In genomic region chr5:470961-471749, GRCh38 we compare ENCODE assay signal across 8 cellular contexts. TPM values are rescaled to one million over a fixed set of nuclear protein-coding genes. Genes with fewer than 3 reads are reported as not detected.
A peak's percentile ranks its signal among the peaks of the same experiment; 100 is the strongest.
DNase-seq lines count a peak whose midpoint lies in the region; ATAC-seq and TF ChIP-seq lines count a peak whose summit lies in the region.

No MANE protein-coding gene starts in this region.

- TF ChIP-seq RAD21 in SK-N-SH (IDR thresholded peaks at IDR 0.05; ENCODE audit: low read length), result no peak

- no peak for DNase-seq in SK-N-SH
- peak; percentile 62 for DNase-seq in cardiac septum (ENCODE audit: low spot score)
- peak; percentile 81 for DNase-seq in spleen
- no peak for DNase-seq in HCEC 1CT

- H3K4me2 ChIP-seq in SK-N-SH (peak overlapping the region; percentile 98; the same call in 1 of the 2 replicates), SU-DHL-6 (ENCODE audit: low read depth, low read length, poor library complexity, severe bottlenecking) (peak overlapping the region; percentile 75)

- H3F3A ChIP-seq in SK-N-SH (replicated peaks; ENCODE audit: insufficient read depth) (no peaks in the 10 kb centered on the region), SU-DHL-6 (ENCODE audit: insufficient read depth) (peaks cover 4% of the 10 kb centered on the region)

- intact Hi-C loops in cardiac septum (cut with DNase I) (loop anchor here (2.0 to 10.0 kb wide), 3 partner anchors 28 to 414 kb away; partner anchors contain the start of genes CEP72 and EXOC3), spleen (cut with DNase I; ENCODE audit: low total_unique reads) (no loop called here)

- TF ChIP-seq POLR2A in spleen (IDR thresholded peaks at IDR 0.05), result no peak

- H3K9me2 ChIP-seq in SK-N-SH (no peaks in the 10 kb centered on the region), SU-DHL-6 (replicated peaks; ENCODE audit: insufficient read depth, low read length) (no peaks in the 10 kb centered on the region)

- TF ChIP-seq CTCF in SK-N-SH (IDR thresholded peaks at IDR 0.05) (no peak), SU-DHL-6 (IDR thresholded peaks at IDR 0.05; ENCODE audit: insufficient read depth, low read length, poor library complexity, severe bottlenecking) (no peak), spleen (IDR thresholded peaks at IDR 0.05 in 8 of 11, conservative IDR thresholded peaks at IDR 0.05 in 3 of 11) (no peak)

- H2AFZ ChIP-seq in SK-N-SH (ENCODE audit: low read depth) (no peak overlapping the region), SU-DHL-6 (ENCODE audit: low read depth, low read length, severe bottlenecking) (no peak overlapping the region)

- H4K20me1 ChIP-seq in SK-N-SH (ENCODE audit: insufficient read depth) (peaks cover 6% of the 10 kb centered on the region), SU-DHL-6 (ENCODE audit: low read depth, low read length) (no peaks in the 10 kb centered on the region)

- H3K4me1 ChIP-seq in SK-N-SH (ENCODE audit: control insufficient read depth in 1 of 2, insufficient read depth in 2 of 2, low read depth in 1 of 2, low read length in 1 of 2), result peaks cover 0 to 21% of the 10 kb centered on the region in 2 experiments; a peak in 1 of 4 replicates
- peaks cover 21 to 52% (median 40%) of the 10 kb centered on the region in 6 donors for H3K4me1 ChIP-seq in spleen

- CTCF ChIA-PET in SK-N-SH (lab: Yijun Ruan, JAX), result interaction anchor here (0.9 to 1.5 kb wide), 3 partner anchors 25 to 283 kb away, joined by 3 to 10 read pairs (median 3); no protein-coding TSS in a partner anchor

- H3K9me3 ChIP-seq in SK-N-SH (no peaks in the 10 kb centered on the region), SU-DHL-6 (ENCODE audit: insufficient read depth, low read length) (no peaks in the 10 kb centered on the region), spleen (no peaks in the 10 kb centered on the region)

- 93% methylated on average over 20 of the region's 31 CpGs for WGBS in SK-N-SH (ENCODE audit: low lambda C conversion rate)
- WGBS in spleen, 5 donors, result 88 to 93% (median 91%) methylated on average over 25 to 31 of the region's 31 CpGs

- H3K4me3 ChIP-seq in SK-N-SH (ENCODE audit: low read depth in 2 of 2, low read length in 1 of 2) (peak overlapping the region in 1 of 2 experiments; percentile 75; a peak in 2 of 4 replicates), SU-DHL-6 (ENCODE audit: insufficient read depth, low read length, poor library complexity, severe bottlenecking) (peak overlapping the region; percentile 70), spleen (peak overlapping the region in 1 of 8 donors; percentile 98)

- H3K36me3 ChIP-seq in SK-N-SH (replicated peaks in 1 of 2; ENCODE audit: control insufficient read depth in 1 of 2, insufficient read depth in 2 of 2, low read length in 1 of 2) (peaks cover 0 to 19% of the 10 kb centered on the region in 2 experiments), SU-DHL-6 (ENCODE audit: low read length) (no peaks in the 10 kb centered on the region), spleen (peaks cover 0 to 40% (median 14%) of the 10 kb centered on the region in 6 donors)

- H3K27ac ChIP-seq in SK-N-SH (ENCODE audit: low read depth in 2 of 2, low read length in 1 of 2) (no peak overlapping the region), SU-DHL-6 (ENCODE audit: low read depth, low read length) (no peak overlapping the region), spleen (peak overlapping the region in 2 of 8 donors; percentile 83 to 89)

- ATAC-seq in SK-N-SH treated with all-trans-retinoic acid at 6 μM for 48 hours, result no peak
- ATAC-seq in GM18511 (IDR thresholded peaks at IDR 0.05; ENCODE audit: unreplicated experiment), result no peak
- no peak for ATAC-seq in HG03108 (IDR thresholded peaks at IDR 0.05; ENCODE audit: unreplicated experiment)

- H3K27me3 ChIP-seq in SK-N-SH (ENCODE audit: insufficient read depth), result no peaks in the 10 kb centered on the region
- no peaks in the 10 kb centered on the region for H3K27me3 ChIP-seq in SU-DHL-6 (ENCODE audit: low read length)
- peaks cover 0 to 25% (median 22%) of the 10 kb centered on the region in 7 donors for H3K27me3 ChIP-seq in spleen (replicated peaks in 1 of 7)

- POLR2A ChIA-PET in SK-N-SH (lab: Yijun Ruan, JAX), result interaction anchor here (0.9 kb wide), 1 partner anchor 140 kb away, joined by 3 read pairs; no protein-coding TSS in a partner anchor

- H3K9ac ChIP-seq in SK-N-SH (no peak overlapping the region), SU-DHL-6 (ENCODE audit: low read length) (peak overlapping the region; percentile 91)

- peaks cover 9% of the 10 kb centered on the region; the same call in 1 of the 2 replicates for H3K79me2 ChIP-seq in SK-N-SH (ENCODE audit: insufficient read depth)
- peaks cover 14% of the 10 kb centered on the region for H3K79me2 ChIP-seq in SU-DHL-6 (ENCODE audit: insufficient read depth, low read length)

- no peak for TF ChIP-seq EP300 in SK-N-SH (IDR thresholded peaks at IDR 0.05; ENCODE audit: borderline replicate concordance in 1 of 2, low read depth in 1 of 2, low read length in 1 of 2)

TF ChIP-seq in SK-N-SH, 30 proteins besides CTCF, POLR2A, EP300 and RAD21 (continues in another document):
- TF ChIP-seq USF2 (IDR thresholded peaks at IDR 0.05; ENCODE audit: borderline replicate concordance, low read depth, low read length) (no peak), RXRA (IDR thresholded peaks at IDR 0.05; ENCODE audit: borderline replicate concordance, low read depth) (no peak), TEAD4 (IDR thresholded peaks at IDR 0.05; ENCODE audit: borderline replicate concordance, insufficient read depth) (no peak)

TF ChIP-seq in SK-N-SH treated with all-trans-retinoic acid at 6 μM for 48 hours, 23 proteins besides CTCF, POLR2A, EP300 and RAD21 (continues in another document):
- TF ChIP-seq POU6F1 (CRISPR knock-in tag; IDR thresholded peaks at IDR 0.05; ENCODE audit: borderline replicate concordance, low read depth) (no peak), GLIS3 (CRISPR knock-in tag; IDR thresholded peaks at IDR 0.05) (no peak), PPARA (CRISPR knock-in tag; IDR thresholded peaks at IDR 0.05; ENCODE audit: borderline replicate concordance) (no peak), ZC3H10 (CRISPR knock-in tag; IDR thresholded peaks at IDR 0.05) (no peak), TCF4 (CRISPR knock-in tag; IDR thresholded peaks at IDR 0.05; ENCODE audit: borderline replicate concordance) (no peak), CSDC2 (CRISPR knock-in tag; IDR thresholded peaks at IDR 0.05) (no peak), OSR1 (CRISPR knock-in tag; IDR thresholded peaks at IDR 0.05) (no peak), BACH2 (CRISPR knock-in tag; IDR thresholded peaks at IDR 0.05; ENCODE audit: borderline replicate concordance) (no peak), RARB (CRISPR knock-in tag; IDR thresholded peaks at IDR 0.05) (no peak), PATZ1 (CRISPR knock-in tag; IDR thresholded peaks at IDR 0.05; ENCODE audit: borderline replicate concordance) (no peak), CREB5 (CRISPR knock-in tag; IDR thresholded peaks at IDR 0.05; ENCODE audit: low read depth) (no peak), ARNTL (CRISPR knock-in tag; IDR thresholded peaks at IDR 0.05; ENCODE audit: borderline replicate concordance, low read depth) (no peak), ZNF70 (CRISPR knock-in tag; IDR thresholded peaks at IDR 0.05) (no peak)

RNA-seq across cellular contexts. Expression of gene EXOC3, which starts 28.2 kb away (rescaled TPM):
- polyA plus RNA-seq in SK-N-SH (2012; rRNA removed), result 23.0 and 25.7 TPM in 2 replicates
- polyA plus RNA-seq in SK-N-SH (2012; cell fraction: cytosol; rRNA removed), result 12.9 and 16.6 TPM in 2 replicates
- polyA plus RNA-seq in SK-N-SH (2012; cell fraction: nucleus; rRNA removed), result 58.8 and 60.0 TPM in 2 replicates
- 42.9 TPM for total RNA-seq in cardiac septum
- total RNA-seq in spleen, result 10 to 100 TPM; 61.5 to 87.0 (median 77.5) TPM
- polyA plus RNA-seq in spleen, result 10 to 100 TPM; 22.7 to 62.0 (median 57.8) TPM

RNA-seq across cellular contexts. Expression of gene SLC9A3, which starts 53.1 kb away (rescaled TPM):
- polyA plus RNA-seq in SK-N-SH (2012; rRNA removed) (1.9 and 2.1 TPM in 2 replicates), spleen (1 to 10 TPM; 1.5 to 1.8 (median 1.5) TPM)
- 1.2 and 2.0 TPM in 2 replicates for polyA plus RNA-seq in SK-N-SH (2012; cell fraction: cytosol; rRNA removed)
- polyA plus RNA-seq in SK-N-SH (2012; cell fraction: nucleus; rRNA removed), result 1.8 and 2.3 TPM in 2 replicates
- total RNA-seq in cardiac septum (1.0 TPM), spleen (1 to 10 TPM; 1.0 to 3.2 (median 1.3) TPM)

Comparison
In these comparisons a context has a peak if more than half of its experiments do, and no peak if none do; other contexts are left out.
1. DNase-seq: peak in cardiac septum (single experiment) and spleen (single experiment); none in SK-N-SH (single experiment) and HCEC 1CT (single experiment).